ENCODE assay signal across 8 cellular contexts in the genomic region with DNA sequence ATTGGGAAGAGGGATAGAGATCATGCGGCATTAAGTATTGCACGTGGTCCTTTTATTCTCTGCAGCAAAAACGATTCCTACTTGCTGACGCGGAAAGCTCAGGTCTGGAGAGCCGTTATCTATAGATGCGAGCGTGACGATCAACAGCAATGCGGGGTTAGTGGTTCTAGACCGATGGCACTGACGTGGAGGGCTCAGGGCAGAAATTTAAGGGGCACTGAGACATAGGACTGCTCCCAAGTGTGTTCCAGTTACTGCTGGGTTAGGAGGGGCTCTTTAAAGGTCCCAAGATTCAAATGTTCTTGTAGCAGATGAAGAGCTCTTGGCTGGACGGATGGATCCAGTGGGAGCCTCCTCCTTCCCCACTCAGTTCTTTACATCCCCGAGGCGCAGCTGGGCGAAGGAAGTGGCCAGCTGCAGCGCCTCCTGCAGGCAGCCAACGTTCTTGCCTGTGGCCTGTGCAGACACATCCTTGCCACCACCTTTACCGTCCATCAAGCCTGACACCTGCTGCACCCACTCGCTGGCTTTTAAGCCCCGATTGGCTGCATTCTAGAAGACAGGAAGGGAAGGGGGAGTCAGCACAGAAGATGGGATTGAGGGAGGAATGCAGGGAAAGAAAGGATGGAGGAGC. TPM values are rescaled to one million over a fixed set of nuclear protein-coding genes. Genes with fewer than 3 reads are reported as not detected.
DNase-seq lines count a peak whose midpoint lies in the region; ATAC-seq, FAIRE-seq and TF ChIP-seq lines count a peak whose summit lies in the region.

No MANE protein-coding gene starts in this region.

- H3K9me3 ChIP-seq in GM12878 (replicated peaks; ENCODE audit: control insufficient read depth, insufficient read depth, low read length) (no peaks in the 10 kb centered on the region), neural cell (ENCODE audit: low read length) (no peaks in the 10 kb centered on the region)

- RAD21 ChIA-PET in GM12878 (lab: Charles Lee; ENCODE audit: unreplicated experiment), result no interaction called here

- SMC1A ChIA-PET in GM12878 (lab: Charles Lee; ENCODE audit: uncharacterized antibody, unreplicated experiment), result interaction anchor here (0.6 to 0.7 kb wide), 2 partner anchors 19 to 72 kb away, joined by 3 read pairs; no protein-coding TSS in a partner anchor

- peaks cover 4% of the 10 kb centered on the region for H3F3A ChIP-seq in neural cell (ENCODE audit: insufficient read depth, low read length, poor library complexity, severe bottlenecking)

- H3K36me3 ChIP-seq in GM12878 (ENCODE audit: control insufficient read depth in 2 of 2, insufficient read depth in 2 of 2, low read length in 1 of 2) (peaks cover 22 to 29% of the 10 kb centered on the region in 2 experiments), neural cell (ENCODE audit: insufficient read depth, low read length) (no peaks in the 10 kb centered on the region)

- BruUV-seq in GM12878 (replicated peaks; lab: Mats Ljungman, UMichigan), result no TSS peak

- POLR2A ChIA-PET in GM12878 (lab: Charles Lee), result interaction anchor here (0.7 to 0.8 kb wide), 2 partner anchors 88 to 180 kb away, joined by 3 read pairs; no protein-coding TSS in a partner anchor

- no peak for ATAC-seq in GM12878

- H3K4me2 ChIP-seq in GM12878 (ENCODE audit: control insufficient read depth, insufficient read depth), result no peak overlapping the region
- no peak overlapping the region for H3K4me2 ChIP-seq in neural cell (ENCODE audit: low read length)

- WGBS in GM12878 (ENCODE audit: insufficient coverage, insufficient replicate concordance, low lambda C conversion rate, missing lambda C conversion rate), result 88% methylated on average over 21 of the region's 21 CpGs

- TF ChIP-seq POLR2A in GM12878 (IDR thresholded peaks at IDR 0.05; ENCODE audit: low read depth, low read length), result peak; percentile 50

- no peaks in the 10 kb centered on the region for H3K27me3 ChIP-seq in GM12878 (replicated peaks in 1 of 2; ENCODE audit: control insufficient read depth in 2 of 2, insufficient read depth in 2 of 2, low read length in 1 of 2)
- no peaks in the 10 kb centered on the region for H3K27me3 ChIP-seq in neural cell (ENCODE audit: insufficient read depth, low read depth, low read length)

- no peak for FAIRE-seq in GM12878 (lab: Jason Lieb, UNC)

- H3K9me2 ChIP-seq in neural cell (ENCODE audit: insufficient read depth, low read length), result no peaks in the 10 kb centered on the region

- CTCF ChIA-PET in GM12878 (lab: Yijun Ruan, JAX), result interaction anchor here (0.9 to 3.2 kb wide), 8 partner anchors 8 to 489 kb away, joined by 3 to 13 read pairs (median 4); a partner anchor contains a TSS

- H3K9ac ChIP-seq in GM12878 (ENCODE audit: control insufficient read depth, insufficient read depth, low read length) (no peak overlapping the region), neural cell (ENCODE audit: low read length) (peak overlapping the region; percentile 33)

- H2AFZ ChIP-seq in GM12878 (ENCODE audit: control insufficient read depth, low read depth, low read length) (no peak overlapping the region), neural cell (ENCODE audit: low read depth, low read length) (no peak overlapping the region)

- intact Hi-C loops in GM12878 (cut with micrococcal nuclease; ENCODE audit: unreplicated experiment), result loop anchor here (10.0 kb wide), 1 partner anchor 88 kb away; no protein-coding TSS in a partner anchor

- in situ Hi-C loops in GM12878 (cut with MboI), result no loop called here

- TF ChIP-seq CTCF in LNCAP (IDR thresholded peaks at IDR 0.05) (peak; percentile 55), GM12878 (IDR thresholded peaks at IDR 0.05 in 2 of 3, conservative IDR thresholded peaks at IDR 0.05 in 1 of 3; ENCODE audit: control insufficient read depth in 2 of 3, extremely low read depth in 1 of 3, insufficient read depth in 1 of 3, low read depth in 3 of 3, low read length in 3 of 3) (peak; percentile 18 to 37 (median 29); a peak in 4 of 6 replicates), neural cell (IDR thresholded peaks at IDR 0.05; ENCODE audit: poor library complexity, severe bottlenecking) (no peak)

- no peaks in the 10 kb centered on the region for H3K4me1 ChIP-seq in GM12878 (ENCODE audit: control insufficient read depth, insufficient read depth, low read length)

- TF ChIP-seq RAD21 in GM12878 (IDR thresholded peaks at IDR 0.05; ENCODE audit: insufficient read depth, low read depth, low read length) (no peak), neural cell (conservative IDR thresholded peaks at IDR 0.05) (no peak)

- H3K4me3 ChIP-seq in GM12878 (no peak overlapping the region), neural cell (ENCODE audit: low read length) (peak overlapping the region; percentile 73)

- DNase-seq in DMS79 (lab: John Stamatoyannopoulos, UW) (peak; percentile 30), DMS79 treated with DMSO at 0.1 percent for 48 hours (lab: John Stamatoyannopoulos, UW) (no peak), GM12878 (ENCODE audit: low read depth, low spot score) (no peak), substantia nigra (lab: John Stamatoyannopoulos, UW) (no peak), kidney glomerular epithelial cell (lab: John Stamatoyannopoulos, UW) (no peak), activated gamma-delta T cell (lab: John Stamatoyannopoulos, UW) (no peak)

- peaks cover 27% of the 10 kb centered on the region for H3K79me2 ChIP-seq in GM12878 (ENCODE audit: control insufficient read depth, insufficient read depth, low read length)
- H3K79me2 ChIP-seq in neural cell (replicated peaks; ENCODE audit: insufficient read depth, low read length), result peaks cover 15% of the 10 kb centered on the region

- TF ChIP-seq EP300 in GM12878 (IDR thresholded peaks at IDR 0.05; ENCODE audit: borderline replicate concordance in 1 of 2, control insufficient read depth in 1 of 2, low read depth in 2 of 2, low read length in 2 of 2) (no peak), neural cell (conservative IDR thresholded peaks at IDR 0.05; ENCODE audit: poor library complexity, severe bottlenecking) (no peak)

- H4K20me1 ChIP-seq in GM12878 (ENCODE audit: control insufficient read depth, insufficient read depth), result no peaks in the 10 kb centered on the region
- no peaks in the 10 kb centered on the region for H4K20me1 ChIP-seq in neural cell (ENCODE audit: insufficient read depth)

- H3K27ac ChIP-seq in GM12878 (ENCODE audit: control insufficient read depth, insufficient read depth) (no peak overlapping the region), neural cell (ENCODE audit: low read length) (peak overlapping the region; percentile 64), substantia nigra (ENCODE audit: low read depth, low read length, poor library complexity, severe bottlenecking) (no peak overlapping the region)

RNA-seq across cellular contexts. Expression of a gene that starts 0.7 kb away (rescaled TPM):
- 17.7 and 19.6 TPM in 2 replicates for total RNA-seq in GM12878 (2013; cell fraction: nucleolus; rRNA removed)
- total RNA-seq in GM12878 (2014; rRNA removed) (27.5 and 28.3 TPM in 2 replicates), GM12878 (2014; rRNA removed; fragmentation: Illumina TruSeq; extraction: Trizol) (14.7 and 15.4 TPM in 2 replicates), GM12878 (2021) (23.6 and 24.8 TPM in 2 replicates)
- 5.2 TPM for polyA plus RNA-seq in GM12878 (2011; ENCODE audit: low read depth)
- polyA plus RNA-seq in GM12878 (2011; rRNA removed) (9.6 and 11.1 TPM in 2 replicates), GM12878 (2014; fragmentation: Illumina TruSeq; extraction: Trizol) (10.6 and 11.8 TPM in 2 replicates), GM12878 (2014; fragmentation: Nextera tagmentation; extraction: Ambion mirVana) (1 to 10 TPM; 8.2 to 9.0 TPM), GM12878 (2014; rRNA removed) (17.3 and 19.1 TPM in 2 replicates), GM12878 (2016; fragmentation: Nextera tagmentation; extraction: Ambion mirVana) (10 to 100 TPM; 13.5 to 17.6 TPM), neural cell (45.3 and 56.6 TPM in 2 replicates)
- polyA plus RNA-seq in GM12878 (2011; cell fraction: cytosol; rRNA removed), result 8.6 and 9.2 TPM in 2 replicates
- 3.9 and 6.5 TPM in 2 replicates for polyA plus RNA-seq in GM12878 (2011; cell fraction: nucleus; rRNA removed)
- polyA plus RNA-seq in GM12878 (2012), result 6.1 and 9.2 TPM in 2 replicates
- 4.2 and 5.3 TPM in 2 replicates for polyA minus RNA-seq in GM12878 (2011; rRNA and poly(A)+ RNA removed)
- 6.5 and 7.2 TPM in 2 replicates for polyA minus RNA-seq in GM12878 (2011; cell fraction: cytosol; rRNA and poly(A)+ RNA removed)
- 4.2 and 9.6 TPM in 2 replicates for polyA minus RNA-seq in GM12878 (2011; cell fraction: nucleus; rRNA and poly(A)+ RNA removed)
- 60.3 and 67.7 TPM in 2 replicates for polyA minus RNA-seq in neural cell

RNA-seq across cellular contexts. Expression of a gene that starts 36.8 kb away (rescaled TPM):
- total RNA-seq in GM12878 (2013; cell fraction: nucleolus; rRNA removed), result 39.5 and 42.6 TPM in 2 replicates
- total RNA-seq in GM12878 (2014; rRNA removed), result 96.0 and 96.5 TPM in 2 replicates
- total RNA-seq in GM12878 (2014; rRNA removed; fragmentation: Illumina TruSeq; extraction: Trizol), result 62.7 and 64.0 TPM in 2 replicates
- total RNA-seq in GM12878 (2021), result 101 and 107 TPM in 2 replicates
- 73.0 TPM for polyA plus RNA-seq in GM12878 (2011; ENCODE audit: low read depth)
- 79.0 and 97.9 TPM in 2 replicates for polyA plus RNA-seq in GM12878 (2011; rRNA removed)
- polyA plus RNA-seq in GM12878 (2011; cell fraction: cytosol; rRNA removed), result 90.2 and 102 TPM in 2 replicates
- polyA plus RNA-seq in GM12878 (2011; cell fraction: nucleus; rRNA removed), result 93.7 and 96.5 TPM in 2 replicates
- polyA plus RNA-seq in GM12878 (2012), result 105 and 112 TPM in 2 replicates
- polyA plus RNA-seq in GM12878 (2014; fragmentation: Illumina TruSeq; extraction: Trizol), result 86.4 and 98.5 TPM in 2 replicates
- 10 to 100 TPM; 21.5 to 47.7 TPM for polyA plus RNA-seq in GM12878 (2014; fragmentation: Nextera tagmentation; extraction: Ambion mirVana)
- 78.8 and 82.9 TPM in 2 replicates for polyA plus RNA-seq in GM12878 (2014; rRNA removed)
- polyA plus RNA-seq in GM12878 (2016; fragmentation: Nextera tagmentation; extraction: Ambion mirVana), result 100 to 1,000 TPM; 139 to 143 TPM
- 108 and 136 TPM in 2 replicates for polyA minus RNA-seq in GM12878 (2011; rRNA and poly(A)+ RNA removed)
- 34.9 and 48.2 TPM in 2 replicates for polyA minus RNA-seq in GM12878 (2011; cell fraction: cytosol; rRNA and poly(A)+ RNA removed)
- 25.9 and 42.8 TPM in 2 replicates for polyA minus RNA-seq in GM12878 (2011; cell fraction: nucleus; rRNA and poly(A)+ RNA removed)
- 33.7 and 56.4 TPM in 2 replicates for polyA plus RNA-seq in neural cell
- 63.3 and 67.7 TPM in 2 replicates for polyA minus RNA-seq in neural cell

RNA-seq across cellular contexts. Expression of a gene that starts 46.5 kb away (rescaled TPM):
- 31.3 and 36.2 TPM in 2 replicates for total RNA-seq in GM12878 (2013; cell fraction: nucleolus; rRNA removed)
- total RNA-seq in GM12878 (2014; rRNA removed), result 42.0 and 44.6 TPM in 2 replicates
- 34.2 and 37.7 TPM in 2 replicates for total RNA-seq in GM12878 (2014; rRNA removed; fragmentation: Illumina TruSeq; extraction: Trizol)
- 38.5 and 40.4 TPM in 2 replicates for total RNA-seq in GM12878 (2021)
- 32.2 TPM for polyA plus RNA-seq in GM12878 (2011; ENCODE audit: low read depth)
- 23.4 and 45.1 TPM in 2 replicates for polyA plus RNA-seq in GM12878 (2011; rRNA removed)
- polyA plus RNA-seq in GM12878 (2011; cell fraction: cytosol; rRNA removed), result 42.3 and 53.9 TPM in 2 replicates
- polyA plus RNA-seq in GM12878 (2011; cell fraction: nucleus; rRNA removed), result 38.8 and 53.3 TPM in 2 replicates
- polyA plus RNA-seq in GM12878 (2012), result 33.9 and 36.8 TPM in 2 replicates
- 69.1 and 81.8 TPM in 2 replicates for polyA plus RNA-seq in GM12878 (2014; fragmentation: Illumina TruSeq; extraction: Trizol)
- polyA plus RNA-seq in GM12878 (2014; fragmentation: Nextera tagmentation; extraction: Ambion mirVana), result 10 to 100 TPM; 14.1 to 17.6 TPM
- polyA plus RNA-seq in GM12878 (2014; rRNA removed), result 33.2 and 38.7 TPM in 2 replicates
- 10 to 100 TPM; 54.8 to 55.2 TPM for polyA plus RNA-seq in GM12878 (2016; fragmentation: Nextera tagmentation; extraction: Ambion mirVana)
- polyA minus RNA-seq in GM12878 (2011; rRNA and poly(A)+ RNA removed), result 16.1 and 18.2 TPM in 2 replicates
- 6.4 and 9.3 TPM in 2 replicates for polyA minus RNA-seq in GM12878 (2011; cell fraction: cytosol; rRNA and poly(A)+ RNA removed)
- 5.4 and 7.6 TPM in 2 replicates for polyA minus RNA-seq in GM12878 (2011; cell fraction: nucleus; rRNA and poly(A)+ RNA removed)
- polyA plus RNA-seq in neural cell, result 36.6 and 47.8 TPM in 2 replicates
- 45.1 and 46.7 TPM in 2 replicates for polyA minus RNA-seq in neural cell
